Comparison of ENCODE assay signal across 8 cellular contexts in genomic region chr3:632571-633170, GRCh38.
DNase-seq lines count a peak whose midpoint lies in the region; ATAC-seq and TF ChIP-seq lines count a peak whose summit lies in the region.

No MANE protein-coding gene starts in this region.

- H3K27ac ChIP-seq in ascending aorta (no peak overlapping the region), substantia nigra (ENCODE audit: low read depth, low read length, poor library complexity, severe bottlenecking) (no peak overlapping the region), suprapubic skin (no peak overlapping the region)

- peak; percentile 12 to 52 (median 45) for TF ChIP-seq CTCF in ascending aorta (IDR thresholded peaks at IDR 0.05)
- peak in 1 of 2 donors; percentile 54 for TF ChIP-seq CTCF in suprapubic skin (IDR thresholded peaks at IDR 0.05)

- H3K4me3 ChIP-seq in ascending aorta, result no peak overlapping the region
- H3K4me3 ChIP-seq in suprapubic skin, result no peak overlapping the region

- no peaks in the 10 kb centered on the region for H3K4me1 ChIP-seq in ascending aorta
- H3K4me1 ChIP-seq in suprapubic skin, result no peaks in the 10 kb centered on the region

- no peak for TF ChIP-seq POLR2A in suprapubic skin (IDR thresholded peaks at IDR 0.05)

- H3K9me3 ChIP-seq in ascending aorta (no peaks in the 10 kb centered on the region), suprapubic skin (no peaks in the 10 kb centered on the region)

- ATAC-seq in GM18858 (IDR thresholded peaks at IDR 0.05; ENCODE audit: unreplicated experiment) (peak; percentile 80), HG03159 (IDR thresholded peaks at IDR 0.05; ENCODE audit: unreplicated experiment) (peak; percentile 82)

- DNase-seq in Caki2 (ENCODE audit: low read depth) (peak; percentile 33), NCI-H460 (ENCODE audit: extremely low read depth, low read depth) (peak; percentile 75), ascending aorta (ENCODE audit: low spot score in 2 of 2) (peak in 1 of 2 donors; percentile 61), iris pigment epithelial cell (ENCODE audit: low read depth) (peak; percentile 46), substantia nigra (lab: John Stamatoyannopoulos, UW) (peak in 40 of 49 donors; percentile 0 to 81 (median 30)), suprapubic skin (ENCODE audit: low spot score in 2 of 2) (no peak)

- H3K27me3 ChIP-seq in ascending aorta (no peaks in the 10 kb centered on the region), suprapubic skin (no peaks in the 10 kb centered on the region)

- 31% methylated on average over 10 of the region's 10 CpGs for WGBS in suprapubic skin

- intact Hi-C loops in ascending aorta (cut with DNase I), result no loop called here

- in situ Hi-C loops in Caki2 (cut with HindIII; ENCODE audit: low pct_unique_long_range_greater_than_20kb, low sequenced_read_pairs), result no loop called here

- no peaks in the 10 kb centered on the region for H3K36me3 ChIP-seq in ascending aorta
- no peaks in the 10 kb centered on the region for H3K36me3 ChIP-seq in suprapubic skin

- no peak for TF ChIP-seq EP300 in suprapubic skin (IDR thresholded peaks at IDR 0.05)

Comparison
In these comparisons a context has a peak if more than half of its experiments do, and no peak if none do; other contexts are left out.
1. DNase-seq: peak in Caki2 (single experiment), NCI-H460 (single experiment), iris pigment epithelial cell (single experiment) and substantia nigra (40 of 49); none in suprapubic skin (0 of 2).